Comparison of ENCODE assay signal across 33 cellular contexts in the genomic region with DNA sequence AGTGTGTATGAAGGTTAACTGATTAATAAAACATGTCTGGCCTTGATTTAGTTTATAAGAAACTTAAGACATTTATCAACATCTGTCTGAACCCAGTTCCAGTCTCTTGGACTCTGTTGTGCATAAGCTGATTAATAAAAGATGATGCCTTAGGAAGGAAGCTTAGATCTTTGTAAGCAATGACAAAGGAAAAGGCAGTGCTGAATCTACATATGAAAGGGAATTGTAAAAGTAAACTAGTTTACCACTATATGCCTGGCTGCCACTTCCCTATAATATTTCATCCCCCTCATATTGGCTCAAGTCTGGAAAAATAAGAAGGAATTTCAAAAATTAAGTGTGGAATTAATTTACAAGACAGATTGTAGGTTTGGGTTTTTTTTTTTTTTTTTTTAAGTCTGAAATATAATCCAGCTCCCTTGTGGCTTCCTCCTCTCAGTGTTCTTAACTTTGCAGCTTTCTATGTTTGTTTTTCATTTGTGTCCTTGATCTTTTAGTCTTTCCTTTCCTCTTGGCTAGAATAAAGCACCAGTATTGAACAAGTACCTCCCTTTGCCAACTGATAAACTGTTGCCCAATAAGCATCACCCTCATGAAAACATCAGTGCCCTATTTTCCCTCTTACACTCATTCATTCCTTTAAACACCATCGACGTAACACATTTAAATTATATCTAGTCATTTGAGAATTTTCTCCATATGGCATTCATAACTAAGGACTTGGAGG.
"Had no signal": no experiment of that assay in that cellular context is flagged by ENCODE, and none has a peak within 500 bp of the region (broad histone marks: within the 10 kb centered on the region; RNA-seq: fewer than 3 reads in every experiment).

No MANE protein-coding gene starts in this region.

- FAIRE-seq: bronchial epithelial cell, keratinocyte had no signal

- H3K27ac Mint-ChIP-seq: activated CD4-positive, alpha-beta memory T cell treated with anti-CD3 and anti-CD28 coated beads for 36 hours; activated CD4-positive, alpha-beta T cell treated with anti-CD3 and anti-CD28 coated beads, Interleukin-2, amount 10 ng/mL, durations not matched to agents 24 days and 14 days; activated T-cell treated with anti-CD3 and anti-CD28 coated beads, Interleukin-2, amount 50 U/mL, for 24 hours; dendritic cell treated with granulocyte-macrophage colony-stimulating factor and Interleukin-4, amounts not matched to agents 40 ng/mL and 50 ng/mL, for 4 days; mesothelial cell of epicardium; naive B cell; nephron progenitor cell; stimulated activated naive B cell treated with anti-CD40 and anti-IgM and Interleukin-4, amounts not matched to agents 10 μg/mL and 1 μg/mL and 100 μg/mL, for 72 hours; T-helper 17 cell had no signal

- H3K27ac ChIP-seq: epithelial cell of prostate, esophagus squamous epithelium, gastroesophageal sphincter, hepatocyte, ovary, prostate gland, sigmoid colon, stomach, thyroid gland, upper lobe of left lung, vagina had no signal

- H3K27me3 Mint-ChIP-seq: activated CD4-positive, alpha-beta memory T cell treated with anti-CD3 and anti-CD28 coated beads for 36 hours; activated CD4-positive, alpha-beta T cell treated with anti-CD3 and anti-CD28 coated beads, Interleukin-2, amount 10 ng/mL, durations not matched to agents 24 days and 14 days; activated T-cell treated with anti-CD3 and anti-CD28 coated beads, Interleukin-2, amount 50 U/mL, for 24 hours; central memory CD8-positive, alpha-beta T cell; dendritic cell treated with granulocyte-macrophage colony-stimulating factor and Interleukin-4, amounts not matched to agents 40 ng/mL and 50 ng/mL, for 4 days; naive B cell; stimulated activated naive B cell treated with anti-CD40 and anti-IgM and Interleukin-4, amounts not matched to agents 10 μg/mL and 1 μg/mL and 100 μg/mL, for 72 hours; T-helper 17 cell had no signal

- H3K79me2 ChIP-seq: hepatocyte had no signal

- ATAC-seq: gastroesophageal sphincter; left cardiac atrium; stimulated activated naive B cell treated with anti-CD40 and anti-IgM and Interleukin-4, amounts not matched to agents 10 μg/mL and 1 μg/mL and 100 μg/mL, for 72 hours; T-helper 17 cell had no signal

- H3K4me1 Mint-ChIP-seq: activated CD4-positive, alpha-beta T cell treated with anti-CD3 and anti-CD28 coated beads, Interleukin-2, amount 10 ng/mL, durations not matched to agents 24 days and 14 days; central memory CD8-positive, alpha-beta T cell; mesothelial cell of epicardium; naive B cell; stimulated activated naive B cell treated with anti-CD40 and anti-IgM and Interleukin-4, amounts not matched to agents 10 μg/mL and 1 μg/mL and 100 μg/mL, for 72 hours; T-helper 17 cell had no signal

- H3K4me2 ChIP-seq: hepatocyte, smooth muscle cell had no signal

- H2AFZ ChIP-seq: hepatocyte had no signal

- H3K4me1 ChIP-seq: esophagus squamous epithelium, gastroesophageal sphincter, prostate gland, sigmoid colon, stomach, thyroid gland, upper lobe of left lung, vagina had no signal

- H3K9me3 ChIP-seq: esophagus squamous epithelium, gastroesophageal sphincter, ovary, prostate gland, sigmoid colon, stomach, thyroid gland, upper lobe of left lung, vagina had no signal

- DNase-seq: activated CD4-positive, alpha-beta memory T cell treated with anti-CD3 and anti-CD28 coated beads for 36 hours; activated CD4-positive, alpha-beta T cell treated with anti-CD3 and anti-CD28 coated beads, Interleukin-2, amount 10 ng/mL, durations not matched to agents 24 days and 14 days; activated CD4-positive, CD25-positive, alpha-beta regulatory T cell treated with anti-CD3 and anti-CD28 coated beads, Interleukin-2, amount 50 U/mL, for 72 hours; activated CD8-positive, alpha-beta memory T cell treated with anti-CD3 and anti-CD28 coated beads, Interleukin-2, amount 50 U/mL, for 48 hours; activated gamma-delta T cell; activated naive CD4-positive, alpha-beta T cell treated with anti-CD3 and anti-CD28 coated beads, Interleukin-2, amount 50 U/mL, for 16 hours; activated T-cell treated with anti-CD3 and anti-CD28 coated beads, Interleukin-2, amount 50 U/mL, for 24 hours; amygdala; esophagus squamous epithelium; left cardiac atrium; naive B cell; nephron progenitor cell; ovary; retina; sigmoid colon; stimulated activated CD4-positive, alpha-beta T cell treated with anti-CD3 and anti-CD28 coated beads, Interleukin-1b, Interleukin-23, amount 100 ng/mL, for 48 hours; stimulated activated naive B cell treated with anti-CD40 and anti-IgM and Interleukin-4, amounts not matched to agents 10 μg/mL and 1 μg/mL and 100 μg/mL, for 72 hours; stomach; T-helper 17 cell; T1000; thyroid gland; upper lobe of left lung had no signal

- H3K27me3 ChIP-seq: esophagus squamous epithelium, gastroesophageal sphincter, hepatocyte, ovary, sigmoid colon, stomach, thyroid gland, upper lobe of left lung, vagina had no signal

- H3K4me3 Mint-ChIP-seq: activated CD4-positive, alpha-beta memory T cell treated with anti-CD3 and anti-CD28 coated beads for 36 hours; activated CD4-positive, alpha-beta T cell treated with anti-CD3 and anti-CD28 coated beads, Interleukin-2, amount 10 ng/mL, durations not matched to agents 24 days and 14 days; activated T-cell treated with anti-CD3 and anti-CD28 coated beads, Interleukin-2, amount 50 U/mL, for 24 hours; central memory CD8-positive, alpha-beta T cell; dendritic cell treated with granulocyte-macrophage colony-stimulating factor and Interleukin-4, amounts not matched to agents 40 ng/mL and 50 ng/mL, for 4 days; mesothelial cell of epicardium; naive B cell; nephron progenitor cell; stimulated activated naive B cell treated with anti-CD40 and anti-IgM and Interleukin-4, amounts not matched to agents 10 μg/mL and 1 μg/mL and 100 μg/mL, for 72 hours; T-helper 17 cell had no signal

- H3K9me3 Mint-ChIP-seq: activated CD4-positive, alpha-beta T cell treated with anti-CD3 and anti-CD28 coated beads, Interleukin-2, amount 10 ng/mL, durations not matched to agents 24 days and 14 days; activated T-cell treated with anti-CD3 and anti-CD28 coated beads, Interleukin-2, amount 50 U/mL, for 24 hours; dendritic cell treated with granulocyte-macrophage colony-stimulating factor and Interleukin-4, amounts not matched to agents 40 ng/mL and 50 ng/mL, for 4 days; mesothelial cell of epicardium; nephron progenitor cell had no signal

- H3K36me3 ChIP-seq: esophagus squamous epithelium, gastroesophageal sphincter, ovary, prostate gland, sigmoid colon, stomach, thyroid gland, upper lobe of left lung, vagina had no signal

- H3K36me3 Mint-ChIP-seq: activated CD4-positive, alpha-beta memory T cell treated with anti-CD3 and anti-CD28 coated beads for 36 hours; mesothelial cell of epicardium; naive B cell; stimulated activated naive B cell treated with anti-CD40 and anti-IgM and Interleukin-4, amounts not matched to agents 10 μg/mL and 1 μg/mL and 100 μg/mL, for 72 hours had no signal

- H3K4me3 ChIP-seq: esophagus squamous epithelium, gastroesophageal sphincter, hepatocyte, ovary, prostate gland, sigmoid colon, smooth muscle cell, stomach, thyroid gland, upper lobe of left lung, vagina had no signal
